ENCODE assay signal across 8 cellular contexts in the genomic region with DNA sequence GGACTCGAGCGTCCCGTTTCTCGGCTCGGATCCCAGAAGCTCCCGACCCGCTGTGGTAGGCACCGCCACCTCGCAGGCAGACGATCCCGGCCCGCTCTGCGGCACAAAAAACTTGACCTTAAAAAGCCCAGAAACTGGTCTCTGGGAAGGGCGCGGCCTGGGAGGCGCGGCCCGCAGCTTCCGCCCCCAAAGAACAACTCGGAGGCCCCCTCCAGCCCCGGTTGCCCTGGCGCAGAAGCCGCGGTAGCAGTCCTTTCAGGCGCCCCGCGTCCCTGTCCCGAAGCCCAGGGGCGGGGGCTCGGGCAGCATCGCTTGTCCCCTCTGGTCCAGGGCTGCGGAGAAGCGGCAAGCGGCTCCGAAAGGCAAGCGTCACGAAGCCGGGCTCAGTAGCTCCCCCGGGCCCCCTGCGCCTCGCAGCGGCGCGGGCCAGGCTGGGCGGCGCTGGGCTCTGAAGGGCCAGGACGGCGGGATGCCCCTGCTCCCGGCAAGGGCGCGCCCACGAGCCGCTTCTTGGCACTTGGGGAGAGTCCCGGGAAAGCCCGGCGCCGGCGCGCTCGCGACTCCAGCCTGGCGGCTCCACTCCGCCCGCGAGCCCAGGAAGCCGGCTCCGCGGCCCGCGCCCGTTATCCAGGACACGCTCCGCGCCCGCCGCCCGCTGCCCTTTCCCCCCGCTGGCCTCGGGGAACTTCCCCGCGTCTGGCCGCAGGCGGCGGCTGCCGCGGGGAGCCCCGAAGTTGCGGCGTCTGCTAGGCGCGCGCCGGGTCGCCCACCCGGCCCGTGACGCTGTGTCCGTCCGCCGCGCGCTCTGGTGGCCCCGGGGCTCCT. TPM values are rescaled to one million over a fixed set of nuclear protein-coding genes. Genes with fewer than 3 reads are reported as not detected.
A peak's percentile ranks its signal among the peaks of the same experiment; 100 is the strongest.
DNase-seq lines count a peak whose midpoint lies in the region; ATAC-seq and TF ChIP-seq lines count a peak whose summit lies in the region.

A gene with protein sequence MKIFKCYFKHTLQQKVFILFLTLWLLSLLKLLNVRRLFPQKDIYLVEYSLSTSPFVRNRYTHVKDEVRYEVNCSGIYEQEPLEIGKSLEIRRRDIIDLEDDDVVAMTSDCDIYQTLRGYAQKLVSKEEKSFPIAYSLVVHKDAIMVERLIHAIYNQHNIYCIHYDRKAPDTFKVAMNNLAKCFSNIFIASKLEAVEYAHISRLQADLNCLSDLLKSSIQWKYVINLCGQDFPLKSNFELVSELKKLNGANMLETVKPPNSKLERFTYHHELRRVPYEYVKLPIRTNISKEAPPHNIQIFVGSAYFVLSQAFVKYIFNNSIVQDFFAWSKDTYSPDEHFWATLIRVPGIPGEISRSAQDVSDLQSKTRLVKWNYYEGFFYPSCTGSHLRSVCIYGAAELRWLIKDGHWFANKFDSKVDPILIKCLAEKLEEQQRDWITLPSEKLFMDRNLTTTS (minus strand): TSS at position 98 of the 825 bp plus-strand sequence. CDS start 22,521 bp downstream, outside the sequence.

- TF ChIP-seq CTCF in osteoblast (IDR thresholded peaks at IDR 0.05; ENCODE audit: extremely low read depth, low read depth, low read length), result no peak

- peak within 1 kb of the TSS; percentile 43 for H3K27ac ChIP-seq in osteoblast (ENCODE audit: low read depth, low read length)

- H2AFZ ChIP-seq in osteoblast (ENCODE audit: low read length), result peak within 1 kb of the TSS; percentile 98

- no peaks in the 10 kb centered on the region for H3K36me3 ChIP-seq in osteoblast (ENCODE audit: insufficient read depth, low read length)

- peak within 1 kb of the TSS; percentile 91 for H3K27ac Mint-ChIP-seq in activated naive CD4-positive, alpha-beta T cell treated with anti-CD3 and anti-CD28 coated beads, Interleukin-2, amount 10 ng/mL, durations not matched to agents 7 days and 5 days

- H3K9me3 ChIP-seq in osteoblast (ENCODE audit: low read depth, low read length), result no peaks in the 10 kb centered on the region

- peaks cover 81% of the 10 kb centered on the region for H3K4me1 Mint-ChIP-seq in activated naive CD4-positive, alpha-beta T cell treated with anti-CD3 and anti-CD28 coated beads, Interleukin-2, amount 10 ng/mL, durations not matched to agents 7 days and 5 days

- ATAC-seq in GM18511 (IDR thresholded peaks at IDR 0.05; ENCODE audit: unreplicated experiment) (peak; percentile 13), HG02571 (IDR thresholded peaks at IDR 0.05; ENCODE audit: unreplicated experiment) (no peak), HG02588 (IDR thresholded peaks at IDR 0.05; ENCODE audit: unreplicated experiment) (no peak)

- H3K4me1 ChIP-seq in osteoblast (ENCODE audit: insufficient read depth, low read length), result peaks cover 20% of the 10 kb centered on the region

- H3K36me3 Mint-ChIP-seq in activated naive CD4-positive, alpha-beta T cell treated with anti-CD3 and anti-CD28 coated beads, Interleukin-2, amount 10 ng/mL, durations not matched to agents 7 days and 5 days, result peaks cover 1% of the 10 kb centered on the region

- peak within 1 kb of the TSS; percentile 95 for H3K4me2 ChIP-seq in osteoblast (ENCODE audit: insufficient read depth, low read length)

- no peaks in the 10 kb centered on the region for H3K79me2 ChIP-seq in osteoblast (ENCODE audit: insufficient read depth, low read length)

- peaks cover 10% of the 10 kb centered on the region for H3K27me3 Mint-ChIP-seq in activated naive CD4-positive, alpha-beta T cell treated with anti-CD3 and anti-CD28 coated beads, Interleukin-2, amount 10 ng/mL, durations not matched to agents 7 days and 5 days

- H3K4me3 ChIP-seq in osteoblast (ENCODE audit: insufficient read depth, low read length), result peak within 1 kb of the TSS; percentile 77

- CTCF ChIA-PET in activated naive CD4-positive, alpha-beta T cell treated with anti-CD3 and anti-CD28 coated beads, Interleukin-2, amount 10 ng/mL, durations not matched to agents 7 days and 5 days (lab: Charles Lee), result interaction anchor here (0.8 to 5.0 kb wide), 3 partner anchors 18 to 184 kb away, joined by 3 to 30 read pairs (median 11); a partner anchor contains a TSS

- no peaks in the 10 kb centered on the region for H3K9me3 Mint-ChIP-seq in activated naive CD4-positive, alpha-beta T cell treated with anti-CD3 and anti-CD28 coated beads, Interleukin-2, amount 10 ng/mL, durations not matched to agents 7 days and 5 days

- peak; percentile 48 for DNase-seq in NCI-H69 (lab: John Stamatoyannopoulos, UW)
- DNase-seq in activated naive CD4-positive, alpha-beta T cell treated with anti-CD3 and anti-CD28 coated beads, Interleukin-2, amount 10 ng/mL, durations not matched to agents 7 days and 5 days, result peak; percentile 61
- DNase-seq in glomerular visceral epithelial cell (ENCODE audit: extremely low spot score), result peak; percentile 70
- peak; percentile 83 for DNase-seq in osteoblast (ENCODE audit: insufficient read length, low spot score, missing footprints)
- no peak for DNase-seq in NOMO-1 treated with dmso at 0.1 percent for 144 hours (lab: John Stamatoyannopoulos, UW; ENCODE audit: unreplicated experiment)

- H4K20me1 ChIP-seq in osteoblast (ENCODE audit: insufficient read depth, low read length), result no peaks in the 10 kb centered on the region

- H3K27me3 ChIP-seq in osteoblast (ENCODE audit: insufficient read depth, low read length), result no peaks in the 10 kb centered on the region

- peak within 1 kb of the TSS; percentile 85 for H3K4me3 Mint-ChIP-seq in activated naive CD4-positive, alpha-beta T cell treated with anti-CD3 and anti-CD28 coated beads, Interleukin-2, amount 10 ng/mL, durations not matched to agents 7 days and 5 days

RNA-seq across cellular contexts. Expression of the gene that starts here (rescaled TPM):
- 2.5 and 2.7 TPM in 2 replicates for total RNA-seq in osteoblast
